ENCODE assay signal across 13 cellular contexts in genomic region chr18:10064267-10064666, GRCh38.
"Had no signal": no experiment of that assay in that cellular context is flagged by ENCODE, and none has a peak within 500 bp of the region (broad histone marks: within the 10 kb centered on the region; RNA-seq: fewer than 3 reads in every experiment).

No MANE protein-coding gene starts in this region.

- H3K27me3 ChIP-seq: breast epithelium, gastroesophageal sphincter, tibial nerve had no signal

- H3K4me3 ChIP-seq: breast epithelium, gastroesophageal sphincter, lung, tibial nerve had no signal

- H3K27ac ChIP-seq: breast epithelium, epithelial cell of prostate, gastroesophageal sphincter, tibial nerve had no signal

- ATAC-seq: gastroesophageal sphincter, natural killer cell had no signal

- H3K4me1 ChIP-seq: breast epithelium had no signal

- DNase-seq: activated CD4-positive, alpha-beta memory T cell treated with anti-CD3 and anti-CD28 coated beads for 36 hours; activated CD4-positive, alpha-beta T cell treated with anti-CD3 and anti-CD28 coated beads for 48 hours; activated naive CD4-positive, alpha-beta T cell treated with Interleukin-2 at 50 U/mL for 16 hours; activated naive CD8-positive, alpha-beta T cell treated with anti-CD3 and anti-CD28 coated beads for 36 hours; activated T-cell treated with anti-CD3 and anti-CD28 coated beads, Interleukin-2, amount 50 U/mL, for 48 hours; natural killer cell; stimulated activated CD4-positive, alpha-beta T cell treated with anti-CD3 and anti-CD28 coated beads, Interleukin-4, amount 100 ng/mL, for 24 hours; T-helper 1 cell had no signal

- H3K36me3 ChIP-seq: breast epithelium, gastroesophageal sphincter, tibial nerve had no signal

- H3K9me3 ChIP-seq: breast epithelium, gastroesophageal sphincter, tibial nerve had no signal
